In the genomic region with DNA sequence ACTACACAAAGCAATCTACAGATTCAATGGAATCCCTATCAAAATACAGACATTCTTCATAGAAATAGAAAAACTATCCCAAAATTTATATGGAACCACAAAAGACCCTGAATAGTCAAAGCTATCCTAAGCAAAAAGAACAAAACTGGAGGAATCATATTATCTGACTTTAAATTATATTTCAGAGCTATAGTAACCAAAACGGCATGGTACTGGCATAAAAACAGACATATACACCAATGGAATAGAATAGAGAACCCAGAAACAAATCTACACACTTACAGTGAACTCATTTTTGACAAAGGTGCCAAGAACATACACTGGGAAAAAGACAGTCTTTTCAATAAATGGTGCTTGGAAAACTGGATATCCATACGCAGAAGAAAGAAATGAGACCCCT, we compare ENCODE assay signal across 1 cellular context. TPM values are rescaled to one million over a fixed set of nuclear protein-coding genes. Genes with fewer than 3 reads are reported as not detected.
"Had no signal": no experiment of that assay in that cellular context is flagged by ENCODE, and none has a peak within 500 bp of the region (broad histone marks: within the 10 kb centered on the region; RNA-seq: fewer than 3 reads in every experiment).

No MANE protein-coding gene starts in this region.

RNA-seq across cellular contexts. Expression of gene IL20, which starts 12.8 kb away (rescaled TPM):
- total RNA-seq: G401 had no signal

RNA-seq across cellular contexts. Expression of gene IL24, which starts 44.6 kb away (rescaled TPM):
- total RNA-seq: G401 had no signal
